Comparison of ENCODE assay signal across 21 cellular contexts in the genomic region with DNA sequence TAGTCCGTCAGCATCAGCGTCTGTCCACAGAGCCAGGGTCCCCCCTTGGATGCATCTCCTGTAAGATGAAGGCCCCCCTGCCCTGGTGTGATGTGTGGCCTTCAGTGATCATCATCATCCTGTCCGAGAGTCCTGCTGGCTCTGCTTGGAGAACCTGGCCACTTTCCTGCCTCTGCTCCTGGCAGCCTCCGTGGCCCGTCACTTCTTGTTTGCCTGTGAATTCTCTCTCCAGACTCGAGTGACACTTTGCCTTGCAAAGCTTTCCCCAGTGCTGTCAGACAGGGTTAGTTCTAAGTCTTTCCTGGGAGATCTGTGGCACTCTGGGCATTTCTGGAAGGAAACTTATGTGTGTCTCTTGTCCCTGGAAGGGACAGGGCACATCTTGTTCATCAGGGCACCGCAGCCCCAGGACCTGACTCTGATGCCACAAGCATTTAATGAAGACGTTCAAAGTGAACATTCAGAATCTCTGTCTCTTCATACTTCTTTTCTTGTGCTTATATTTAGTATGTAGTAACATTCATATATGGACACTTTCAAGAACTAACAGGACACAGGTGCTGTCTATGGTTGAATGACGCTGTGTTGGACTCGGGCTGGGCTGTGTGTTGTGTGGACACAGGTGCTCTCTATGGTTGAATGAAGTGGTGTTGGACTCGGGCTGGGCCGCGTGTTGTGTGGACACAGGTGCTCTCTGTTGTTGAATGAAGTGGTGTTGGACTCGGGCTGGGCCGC.
DNase-seq lines count a peak whose midpoint lies in the region; ATAC-seq, FAIRE-seq and TF ChIP-seq lines count a peak whose summit lies in the region.
"Had no signal": no experiment of that assay in that cellular context is flagged by ENCODE, and none has a peak within 500 bp of the region (broad histone marks: within the 10 kb centered on the region; RNA-seq: fewer than 3 reads in every experiment).

No MANE protein-coding gene starts in this region.

- peaks cover 9% of the 10 kb centered on the region for H3K36me3 Mint-ChIP-seq in CD4-positive, CD25-positive, alpha-beta regulatory T cell

- TF ChIP-seq CTCF in bronchial epithelial cell (IDR thresholded peaks at IDR 0.05; ENCODE audit: insufficient read depth, low read length, severe bottlenecking) = no peak

- intact Hi-C loops in cardiac septum (cut with DNase I) = no loop called here

- FAIRE-seq in bronchial epithelial cell (lab: Jason Lieb, UNC) = peak; percentile 36
- FAIRE-seq: small intestine had no signal

- no peaks in the 10 kb centered on the region for H3K27me3 Mint-ChIP-seq in CD4-positive, CD25-positive, alpha-beta regulatory T cell

- peak overlapping the region in 2 of 3 donors; percentile 72 to 73 for H3K27ac Mint-ChIP-seq in CD4-positive, CD25-positive, alpha-beta regulatory T cell
- H3K27ac Mint-ChIP-seq: GM23338, nephron had no signal

- peaks cover 5 to 58% (median 46%) of the 10 kb centered on the region in 4 donors for H3K4me1 Mint-ChIP-seq in CD4-positive, CD25-positive, alpha-beta regulatory T cell

- no peaks in the 10 kb centered on the region for H3K36me3 ChIP-seq in CD4-positive, CD25-positive, alpha-beta regulatory T cell (ENCODE audit: control insufficient read depth, insufficient read depth, low read length)
- H3K36me3 ChIP-seq in bronchial epithelial cell (ENCODE audit: control insufficient read depth, insufficient read depth, low read length) = peaks cover 2% of the 10 kb centered on the region
- H3K36me3 ChIP-seq: breast epithelium, prostate gland had no signal

- no peak overlapping the region for H3K27ac ChIP-seq in CD4-positive, CD25-positive, alpha-beta regulatory T cell (ENCODE audit: insufficient read depth, low read length, poor library complexity, severe bottlenecking)
- H3K27ac ChIP-seq: breast epithelium, prostate gland had no signal

- no peaks in the 10 kb centered on the region for H3K4me1 ChIP-seq in CD4-positive, CD25-positive, alpha-beta regulatory T cell (ENCODE audit: control insufficient read depth, insufficient read depth, low read length, poor library complexity, severe bottlenecking)
- H3K4me1 ChIP-seq: breast epithelium, prostate gland had no signal

- no peak overlapping the region for H3K4me3 ChIP-seq in CD4-positive, CD25-positive, alpha-beta regulatory T cell (ENCODE audit: low read depth, low read length)
- no peak overlapping the region for H3K4me3 ChIP-seq in bronchial epithelial cell (ENCODE audit: low read depth, low read length)
- H3K4me3 ChIP-seq: breast epithelium, GM23338, lung, prostate gland had no signal

- H3K9me3 ChIP-seq in CD4-positive, CD25-positive, alpha-beta regulatory T cell (ENCODE audit: control insufficient read depth in 2 of 2, low read length in 2 of 2) = no peaks in the 10 kb centered on the region
- H3K9me3 ChIP-seq: breast epithelium, prostate gland had no signal

- H3K4me3 Mint-ChIP-seq in CD4-positive, CD25-positive, alpha-beta regulatory T cell = no peak overlapping the region
- H3K4me3 Mint-ChIP-seq: GM23338, nephron had no signal

- no peaks in the 10 kb centered on the region for H3K27me3 ChIP-seq in CD4-positive, CD25-positive, alpha-beta regulatory T cell (ENCODE audit: control insufficient read depth, insufficient read depth, low read length)
- H3K27me3 ChIP-seq in bronchial epithelial cell (ENCODE audit: control insufficient read depth, insufficient read depth, low read length) = no peaks in the 10 kb centered on the region
- H3K27me3 ChIP-seq: breast epithelium had no signal

- no peaks in the 10 kb centered on the region for H3K9me3 Mint-ChIP-seq in CD4-positive, CD25-positive, alpha-beta regulatory T cell
- H3K9me3 Mint-ChIP-seq: GM23338, nephron had no signal

- ATAC-seq in CD4-positive, CD25-positive, alpha-beta regulatory T cell (ENCODE audit: low read depth in 2 of 2) = no peak
- ATAC-seq in GM21367 (IDR thresholded peaks at IDR 0.05; ENCODE audit: unreplicated experiment) (no peak), HG03108 (IDR thresholded peaks at IDR 0.05; ENCODE audit: unreplicated experiment) (no peak)
- ATAC-seq: esophagus mucosa, GM23338 had no signal

- no peak for DNase-seq in CD4-positive, CD25-positive, alpha-beta regulatory T cell
- DNase-seq in DMS53 treated with DMSO at 0.1 percent for 48 hours (lab: John Stamatoyannopoulos, UW; ENCODE audit: unreplicated experiment) (peak; percentile 97), NCI-H748 treated with DMSO at 0.1 percent for 48 hours (lab: John Stamatoyannopoulos, UW) (peak; percentile 58), bronchial epithelial cell (ENCODE audit: low read depth) (no peak), cardiac septum (ENCODE audit: low spot score) (no peak), SW 1271 (lab: John Stamatoyannopoulos, UW) (no peak)
- DNase-seq: activated CD4-positive, alpha-beta T cell treated with anti-CD3 and anti-CD28 coated beads for 1 hour; glutamatergic neuron; MV-4-11; NCI-H2081 treated with DMSO at 0.1 percent for 48 hours; RPMI8226; small intestine; stimulated activated CD4-positive, alpha-beta T cell treated with anti-CD3 and anti-CD28 coated beads, Interleukin-4, amount 100 ng/mL, for 24 hours had no signal

Comparison
In these comparisons a context has a peak if more than half of its experiments do, and no peak if none do; other contexts are left out.
1. DNase-seq: peak in DMS53 treated with DMSO at 0.1 percent for 48 hours (single experiment) and NCI-H748 treated with DMSO at 0.1 percent for 48 hours (single experiment); none in CD4-positive, CD25-positive, alpha-beta regulatory T cell (0 of 3), bronchial epithelial cell (single experiment), cardiac septum (single experiment) and SW 1271 (0 of 2).